21 cellular contexts compared by ENCODE assay signal in genomic region chr12:131493068-131493826, GRCh38.
"Had no signal": no experiment of that assay in that cellular context is flagged by ENCODE, and none has a peak within 500 bp of the region (broad histone marks: within the 10 kb centered on the region; RNA-seq: fewer than 3 reads in every experiment).

No MANE protein-coding gene starts in this region.

- H3K27ac ChIP-seq: adrenal gland, breast epithelium, esophagus muscularis mucosa, gastroesophageal sphincter, heart left ventricle, neutrophil, pancreas, right lobe of liver, upper lobe of right lung had no signal

- H3K36me3 Mint-ChIP-seq: activated naive CD4-positive, alpha-beta T cell treated with anti-CD3 and anti-CD28 coated beads, Interleukin-2, amount 50 U/mL, for 72 hours; natural killer cell treated with Interleukin-12 subunit alpha and Interleukin-12 subunit beta and Interleukin-15 and Interleukin-18, amount 100 ng/mL, for 72 hours had no signal

- H3K36me3 ChIP-seq: adrenal gland, breast epithelium, esophagus muscularis mucosa, gastroesophageal sphincter, heart left ventricle, neutrophil, pancreas, right lobe of liver, upper lobe of right lung had no signal

- H3K4me1 ChIP-seq: adrenal gland, breast epithelium, gastroesophageal sphincter, pancreas, right lobe of liver, upper lobe of right lung had no signal

- H3K4me3 ChIP-seq: adrenal gland, breast epithelium, esophagus muscularis mucosa, gastroesophageal sphincter, heart left ventricle, pancreas, right lobe of liver, upper lobe of right lung had no signal

- DNase-seq: activated gamma-delta T cell; cerebellar nuclear complex; effector CD8-positive, alpha-beta T cell; heart left ventricle; kidney glomerular epithelial cell; pancreas; right lobe of liver; small intestine; stimulated activated CD4-positive, alpha-beta T cell treated with anti-CD3 and anti-CD28 coated beads, Interleukin-15, amount 100 ng/mL, for 24 hours; stimulated activated CD4-positive, alpha-beta T cell treated with anti-CD3 and anti-CD28 coated beads, Interleukin-4, amount 100 ng/mL, for 1 hour; T1000; upper lobe of right lung had no signal

- H3K27ac Mint-ChIP-seq: activated naive CD4-positive, alpha-beta T cell treated with anti-CD3 and anti-CD28 coated beads, Interleukin-2, amount 50 U/mL, for 72 hours; natural killer cell treated with Interleukin-12 subunit alpha and Interleukin-12 subunit beta and Interleukin-15 and Interleukin-18, amount 100 ng/mL, for 72 hours had no signal

- ATAC-seq: gastroesophageal sphincter; heart left ventricle; natural killer cell treated with Interleukin-12 subunit alpha and Interleukin-12 subunit beta and Interleukin-15 and Interleukin-18, amount 100 ng/mL, for 72 hours; pancreas; upper lobe of right lung had no signal

- FAIRE-seq: astrocyte, endothelial cell of umbilical vein, pancreas, small intestine had no signal

- H3K27me3 ChIP-seq: adrenal gland, neutrophil, right lobe of liver, upper lobe of right lung had no signal

- H3K9me3 Mint-ChIP-seq: activated naive CD4-positive, alpha-beta T cell treated with anti-CD3 and anti-CD28 coated beads, Interleukin-2, amount 50 U/mL, for 72 hours; natural killer cell treated with Interleukin-12 subunit alpha and Interleukin-12 subunit beta and Interleukin-15 and Interleukin-18, amount 100 ng/mL, for 72 hours had no signal

- H3K4me3 Mint-ChIP-seq: natural killer cell treated with Interleukin-12 subunit alpha and Interleukin-12 subunit beta and Interleukin-15 and Interleukin-18, amount 100 ng/mL, for 72 hours had no signal

- H3K9me3 ChIP-seq: adrenal gland, breast epithelium, esophagus muscularis mucosa, gastroesophageal sphincter, heart left ventricle, neutrophil, pancreas, right lobe of liver, upper lobe of right lung had no signal
